ENCODE assay signal across 9 cellular contexts in the genomic region with DNA sequence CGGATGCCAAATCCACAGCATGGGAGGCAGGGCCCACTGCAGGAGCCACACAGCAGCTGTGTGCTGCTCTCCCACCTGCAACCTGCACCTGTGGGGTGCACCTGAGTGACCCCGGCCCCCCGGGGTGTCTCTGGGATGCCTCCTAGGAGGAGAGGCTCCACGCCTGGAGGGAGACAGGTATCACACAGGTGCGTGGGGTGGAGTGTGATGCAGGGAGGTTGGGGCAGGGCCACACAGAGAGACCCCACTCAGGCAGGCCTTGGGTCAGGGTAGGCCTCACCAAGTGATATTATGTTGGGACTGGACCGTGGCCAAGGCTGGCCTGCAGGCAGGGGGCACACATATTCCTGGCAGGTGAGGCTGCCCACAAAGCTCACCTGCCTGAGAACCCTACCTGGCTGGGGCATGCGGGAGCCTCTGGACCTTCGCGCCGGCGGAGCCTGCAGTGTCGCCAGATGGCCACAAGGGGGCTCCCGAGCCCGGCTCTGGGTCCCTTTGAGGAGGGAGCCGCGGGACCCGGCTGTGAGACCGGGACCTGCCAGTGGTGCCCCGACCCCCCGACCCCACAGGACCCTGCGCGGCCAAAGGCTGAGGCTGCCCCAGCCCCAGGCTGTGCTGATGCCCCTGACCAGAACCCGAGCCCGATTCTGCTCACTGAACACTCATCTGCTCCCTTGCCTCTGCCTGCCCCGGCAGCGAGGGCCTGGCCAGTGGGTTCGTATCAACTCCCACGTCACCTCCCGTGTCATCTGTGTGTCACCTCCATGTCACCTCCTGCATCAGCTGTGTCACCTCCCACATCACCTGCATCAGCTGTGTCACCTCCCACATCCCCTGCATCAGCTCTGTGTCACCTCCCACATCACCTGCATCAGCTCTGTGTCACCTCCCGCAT. TPM values are rescaled to one million over a fixed set of nuclear protein-coding genes. Genes with fewer than 3 reads are reported as not detected.
A peak's percentile ranks its signal among the peaks of the same experiment; 100 is the strongest.
DNase-seq lines count a peak whose midpoint lies in the region; ATAC-seq and TF ChIP-seq lines count a peak whose summit lies in the region.
"Had no signal": no experiment of that assay in that cellular context is flagged by ENCODE, and none has a peak within 500 bp of the region (broad histone marks: within the 10 kb centered on the region; RNA-seq: fewer than 3 reads in every experiment).

No MANE protein-coding gene starts in this region.

- H3K27ac ChIP-seq in ovary, result no peak overlapping the region
- no peak overlapping the region for H3K27ac ChIP-seq in vagina

- no peak for TF ChIP-seq POLR2A in ovary (IDR thresholded peaks at IDR 0.05)
- TF ChIP-seq POLR2A in vagina (IDR thresholded peaks at IDR 0.05), result no peak

- H3K9me3 ChIP-seq in ovary, result no peaks in the 10 kb centered on the region
- H3K9me3 ChIP-seq in vagina, result peaks cover 2% of the 10 kb centered on the region

- H3K9me3 Mint-ChIP-seq in activated T-cell treated with anti-CD3 and anti-CD28 coated beads, Interleukin-2, amount 50 U/mL, for 4 hours, result peaks cover 4% of the 10 kb centered on the region
- H3K9me3 Mint-ChIP-seq: dendritic cell treated with granulocyte-macrophage colony-stimulating factor and Interleukin-4, amounts not matched to agents 40 ng/mL and 50 ng/mL, for 4 days had no signal

- TF ChIP-seq CTCF in fibroblast of mammary gland (conservative IDR thresholded peaks at IDR 0.05; ENCODE audit: control insufficient read depth, insufficient read depth, low read depth, low read length) (peak; percentile 72), ovary (IDR thresholded peaks at IDR 0.05) (peak; percentile 45 to 90 (median 60)), vagina (IDR thresholded peaks at IDR 0.05) (peak; percentile 26 to 86 (median 58))

- peaks cover 13% of the 10 kb centered on the region for H3K27me3 Mint-ChIP-seq in activated T-cell treated with anti-CD3 and anti-CD28 coated beads, Interleukin-2, amount 50 U/mL, for 4 hours (ENCODE audit: low read depth)

- 17 to 21% (median 20%) methylated on average over 29 to 30 of the region's 30 CpGs for WGBS in ovary, 3 donors

- peak; percentile 84 to 85 for ATAC-seq in activated T-cell treated with anti-CD3 and anti-CD28 coated beads, Interleukin-2, amount 50 U/mL, for 4 hours
- no peak for ATAC-seq in GM19463 (IDR thresholded peaks at IDR 0.05; ENCODE audit: unreplicated experiment)

- no peak overlapping the region for H3K4me3 Mint-ChIP-seq in activated T-cell treated with anti-CD3 and anti-CD28 coated beads, Interleukin-2, amount 50 U/mL, for 4 hours
- H3K4me3 Mint-ChIP-seq: dendritic cell treated with granulocyte-macrophage colony-stimulating factor and Interleukin-4, amounts not matched to agents 40 ng/mL and 50 ng/mL, for 4 days had no signal

- H3K36me3 ChIP-seq in ovary (no peaks in the 10 kb centered on the region), vagina (no peaks in the 10 kb centered on the region)

- H3K4me1 Mint-ChIP-seq in activated T-cell treated with anti-CD3 and anti-CD28 coated beads, Interleukin-2, amount 50 U/mL, for 4 hours (ENCODE audit: low read depth), result peaks cover under 1% of the 10 kb centered on the region

- no peaks in the 10 kb centered on the region for H3K36me3 Mint-ChIP-seq in activated T-cell treated with anti-CD3 and anti-CD28 coated beads, Interleukin-2, amount 50 U/mL, for 4 hours (ENCODE audit: insufficient read depth)

- H3K27me3 ChIP-seq in ovary, result no peaks in the 10 kb centered on the region
- no peaks in the 10 kb centered on the region for H3K27me3 ChIP-seq in vagina

- intact Hi-C loops in ovary (cut with DNase I) (no loop called here), vagina (cut with DNase I) (no loop called here)

- H3K4me1 ChIP-seq in ovary (ENCODE audit: insufficient read depth), result no peaks in the 10 kb centered on the region
- H3K4me1 ChIP-seq in vagina, result no peaks in the 10 kb centered on the region

- peak; percentile 41 for DNase-seq in NCI-H146 (lab: John Stamatoyannopoulos, UW)
- no peak for DNase-seq in NCI-H146 treated with DMSO at 0.1 percent for 48 hours (lab: John Stamatoyannopoulos, UW; ENCODE audit: unreplicated experiment)
- peak; percentile 28 for DNase-seq in NCI-H774 (lab: John Stamatoyannopoulos, UW)
- peak; percentile 73 for DNase-seq in activated T-cell treated with anti-CD3 and anti-CD28 coated beads, Interleukin-2, amount 50 U/mL, for 4 hours
- no peak for DNase-seq in fibroblast of mammary gland (ENCODE audit: low read depth)
- DNase-seq in ovary, result peak in 4 of 5 donors; percentile 45 to 69 (median 56)
- no peak for DNase-seq in vagina (ENCODE audit: extremely low spot score in 2 of 2)

- H3K4me3 ChIP-seq in fibroblast of mammary gland (ENCODE audit: control insufficient read depth, low read depth, low read length) (no peak overlapping the region), ovary (no peak overlapping the region), vagina (no peak overlapping the region)

- TF ChIP-seq EP300 in ovary (IDR thresholded peaks at IDR 0.05), result no peak

RNA-seq across cellular contexts. Expression of gene TMEM121, which starts 11.4 kb away (rescaled TPM):
- total RNA-seq in activated T-cell treated with anti-CD3 and anti-CD28 coated beads, Interleukin-2, amount 50 U/mL, for 4 hours, result 10 to 100 TPM; 14.4 to 24.6 (median 19.5) TPM
- 1 to 10 TPM; 3.3 to 9.0 (median 4.4) TPM for total RNA-seq in ovary
- 1 to 10 TPM in 1 of 2 donors, not detected in 1; 3.8 TPM for polyA plus RNA-seq in ovary
- 9.3 TPM for total RNA-seq in vagina

RNA-seq across cellular contexts. Expression of gene TEDC1, which starts 46.8 kb away (rescaled TPM):
- total RNA-seq in activated T-cell treated with anti-CD3 and anti-CD28 coated beads, Interleukin-2, amount 50 U/mL, for 4 hours, result 10 to 100 TPM; 53.7 to 58.7 (median 57.8) TPM
- total RNA-seq in ovary, result 1 to 10 TPM; 2.6 to 8.2 (median 3.8) TPM
- polyA plus RNA-seq in ovary, result 1 to 10 TPM in 1 of 2 donors, not detected in 1; 5.3 TPM
- total RNA-seq in vagina, result 5.9 TPM

RNA-seq across cellular contexts. Expression of gene CRIP1, which starts 51.1 kb away (rescaled TPM):
- 10 to 100 TPM; 24.9 to 43.9 (median 33.5) TPM for total RNA-seq in activated T-cell treated with anti-CD3 and anti-CD28 coated beads, Interleukin-2, amount 50 U/mL, for 4 hours
- total RNA-seq in ovary, result 10 to 100 TPM in 5 of 7 donors, 1 to 10 TPM in 2; 3.2 to 72.8 (median 26.4) TPM
- polyA plus RNA-seq in ovary, result 100 to 1,000 TPM in 1 of 2 donors, 1 to 10 TPM in 1; 7.2 to 116 TPM
- 7.6 TPM for total RNA-seq in vagina

Comparison
In these comparisons a context has a peak if more than half of its experiments do, and no peak if none do; other contexts are left out.
1. DNase-seq: peak in NCI-H146 (single experiment), NCI-H774 (single experiment), activated T-cell treated with anti-CD3 and anti-CD28 coated beads, Interleukin-2, amount 50 U/mL, for 4 hours (single experiment) and ovary (4 of 5); none in NCI-H146 treated with DMSO at 0.1 percent for 48 hours (single experiment), fibroblast of mammary gland (single experiment) and vagina (0 of 2).
2. Peak in every context shown above with its lines, with median percentiles within 50 percentile points of each other: CTCF ChIP-seq.